In genomic region chr13:45817833-45818232, GRCh38 we compare ENCODE assay signal across 19 cellular contexts. TPM values are rescaled to one million over a fixed set of nuclear protein-coding genes. Genes with fewer than 3 reads are reported as not detected.
DNase-seq lines count a peak whose midpoint lies in the region; ATAC-seq, FAIRE-seq and TF ChIP-seq lines count a peak whose summit lies in the region.
"Had no signal": no experiment of that assay in that cellular context is flagged by ENCODE, and none has a peak within 500 bp of the region (broad histone marks: within the 10 kb centered on the region; RNA-seq: fewer than 3 reads in every experiment).

No MANE protein-coding gene starts in this region.

- ATAC-seq in PC-3 (no peak), left cardiac atrium (no peak)

- 77% methylated on average over 2 of the region's 2 CpGs; no CpG with 5 or more reads in 1 of the 2 experiments for WGBS in H1 (ENCODE audit: extremely low coverage in 1 of 2, insufficient coverage in 1 of 2, insufficient read length in 1 of 2, insufficient replicate concordance in 2 of 2, low coverage in 1 of 2, low lambda C conversion rate in 2 of 2, missing lambda C conversion rate in 1 of 2), 2 experiments

- no peak overlapping the region for H3K27ac ChIP-seq in A673 (ENCODE audit: low read depth, low read length, poor library complexity, severe bottlenecking)
- no peak overlapping the region for H3K27ac ChIP-seq in PC-3 (ENCODE audit: low read length)
- H3K27ac ChIP-seq in H1 (ENCODE audit: low read depth, low read length): no peak overlapping the region
- H3K27ac ChIP-seq: GM23248, right atrium auricular region had no signal

- H3K23me2 ChIP-seq in H1 (ENCODE audit: low read depth, low read length): no peaks in the 10 kb centered on the region

- no peak overlapping the region for H3K18ac ChIP-seq in H1 (ENCODE audit: extremely low read depth, low read length)

- peak; percentile 58 for FAIRE-seq in H1 (lab: Jason Lieb, UNC)
- FAIRE-seq: kidney had no signal

- H3K4me3 ChIP-seq in A673 (ENCODE audit: low read depth, low read length, poor library complexity, severe bottlenecking) (no peak overlapping the region), PC-3 (ENCODE audit: low read length) (no peak overlapping the region), H1 (ENCODE audit: extremely low read depth in 1 of 4, insufficient read depth in 2 of 4, low read depth in 3 of 4, low read length in 4 of 4) (no peak overlapping the region)
- H3K4me3 ChIP-seq: GM23248, right atrium auricular region had no signal

- H3F3A ChIP-seq in PC-3 (ENCODE audit: low read length, unreplicated experiment): no peaks in the 10 kb centered on the region

- TF ChIP-seq CTCF in A673 (conservative IDR thresholded peaks at IDR 0.05; ENCODE audit: low read depth, low read length): peak; percentile 33; the same call in 1 of the 2 replicates
- TF ChIP-seq CTCF in GM12872 (IDR thresholded peaks at IDR 0.05; ENCODE audit: insufficient read depth, low read depth, low read length): 0 out of 3 replicates have a peak, but pooled peaks have one; percentile 8
- peak; percentile 44 for TF ChIP-seq CTCF in PC-3 (conservative IDR thresholded peaks at IDR 0.05; ENCODE audit: low read depth, low read length)
- TF ChIP-seq CTCF in H1 (IDR thresholded peaks at IDR 0.05; ENCODE audit: control extremely low read depth in 1 of 3, insufficient read depth in 1 of 3, low read depth in 1 of 3, low read length in 3 of 3): peak in 2 of 3 experiments; percentile 62 to 66; a peak in 3 of 4 replicates

- no peak overlapping the region for H2BK20ac ChIP-seq in H1 (ENCODE audit: low read length)

- POLR2A ChIA-PET in A673 (lab: Charles Lee; ENCODE audit: low non-redundant PET): no interaction called here
- POLR2A ChIA-PET in PC-3 (lab: Charles Lee; ENCODE audit: unreplicated experiment): no interaction called here
- POLR2A ChIA-PET in H1 (lab: Charles Lee; ENCODE audit: partially characterized antibody): no interaction called here

- H3K4me2 ChIP-seq in PC-3 (ENCODE audit: low read length): no peak overlapping the region
- H3K4me2 ChIP-seq in H1 (ENCODE audit: insufficient read depth in 1 of 2, low read depth in 2 of 2, low read length in 2 of 2): no peak overlapping the region

- no peak overlapping the region for H3K14ac ChIP-seq in H1 (ENCODE audit: insufficient read length)

- no peak overlapping the region for H3K9ac ChIP-seq in PC-3 (ENCODE audit: low read length)
- no peak overlapping the region for H3K9ac ChIP-seq in H1 (replicated peaks in 1 of 4; ENCODE audit: extremely low read depth in 1 of 4, low read depth in 3 of 4, low read length in 3 of 4)
- H3K9ac ChIP-seq: GM23248 had no signal

- no TSS peak for BruUV-seq in A673 (replicated peaks; lab: Mats Ljungman, UMichigan)
- BruUV-seq in PC-3 (replicated peaks; lab: Mats Ljungman, UMichigan): no TSS peak

- H3K4ac ChIP-seq in H1 (replicated peaks; ENCODE audit: insufficient read length, low read depth, low read length): no peak overlapping the region

- H3K27me3 ChIP-seq in A673 (replicated peaks; ENCODE audit: insufficient read depth, low read depth, low read length, poor library complexity) (no peaks in the 10 kb centered on the region), PC-3 (ENCODE audit: low read length) (0 out of 2 replicates have a peak, but pooled peaks cover 9% of the 10 kb centered on the region), H1 (replicated peaks in 1 of 4; ENCODE audit: control insufficient read depth in 3 of 4, extremely low read depth in 1 of 4, insufficient read depth in 3 of 4, low read length in 3 of 4) (no peaks in the 10 kb centered on the region)
- H3K27me3 ChIP-seq: right atrium auricular region had no signal

- H3K36me3 ChIP-seq in A673 (ENCODE audit: insufficient read depth, low read length, poor library complexity, severe bottlenecking): no peaks in the 10 kb centered on the region
- no peaks in the 10 kb centered on the region for H3K36me3 ChIP-seq in PC-3 (ENCODE audit: low read depth, low read length)
- H3K36me3 ChIP-seq in H1 (ENCODE audit: control insufficient read depth in 2 of 4, insufficient read depth in 4 of 4, low read length in 3 of 4): no peaks in the 10 kb centered on the region
- H3K36me3 ChIP-seq: right atrium auricular region had no signal

- no peaks in the 10 kb centered on the region for H4K20me1 ChIP-seq in PC-3 (ENCODE audit: low read length)
- H4K20me1 ChIP-seq in H1 (replicated peaks in 1 of 2; ENCODE audit: control insufficient read depth in 1 of 2, insufficient read depth in 2 of 2, low read length in 2 of 2): no peaks in the 10 kb centered on the region

- TF ChIP-seq POLR2A in H1 (IDR thresholded peaks at IDR 0.05; ENCODE audit: control extremely low read depth in 1 of 2, low read depth in 2 of 2, low read length in 2 of 2): no peak

- H3K27me3 Mint-ChIP-seq in activated naive CD4-positive, alpha-beta T cell treated with anti-CD3 and anti-CD28 coated beads, Interleukin-2, amount 10 ng/mL, durations not matched to agents 7 days and 5 days: peaks cover 4% of the 10 kb centered on the region
- H3K27me3 Mint-ChIP-seq: activated CD4-positive, alpha-beta T cell treated with anti-CD3 and anti-CD28 coated beads, Interleukin-2, amount 10 ng/mL, durations not matched to agents 7 days and 5 days; activated naive CD8-positive, alpha-beta T cell treated with anti-CD3 and anti-CD28 coated beads, Interleukin-2, amount 10 ng/mL, durations not matched to agents 7 days and 5 days; activated T-cell treated with anti-CD3 and anti-CD28 coated beads, Interleukin-2, amount 50 U/mL, for 24 hours; central memory CD8-positive, alpha-beta T cell had no signal

- no peak overlapping the region for H4K8ac ChIP-seq in H1 (ENCODE audit: extremely low read depth, insufficient read depth, low read length)

- no peaks in the 10 kb centered on the region for H3K9me2 ChIP-seq in PC-3 (replicated peaks; ENCODE audit: low read length)

- DNase-seq in A673 (ENCODE audit: low spot score) (no peak), PC-3 (peak; percentile 27), H1 (ENCODE audit: low read depth in 1 of 2, low spot score in 2 of 2) (no peak), NCI-H1417 (lab: John Stamatoyannopoulos, UW) (no peak), left cardiac atrium (no peak), GDM1 (lab: John Stamatoyannopoulos, UW) (no peak)
- DNase-seq in activated naive CD4-positive, alpha-beta T cell treated with anti-CD3 and anti-CD28 coated beads, Interleukin-2, amount 10 ng/mL, durations not matched to agents 7 days and 5 days: no peak
- DNase-seq: activated CD4-positive, alpha-beta T cell treated with anti-CD3 and anti-CD28 coated beads, Interleukin-2, amount 10 ng/mL, durations not matched to agents 7 days and 5 days; activated naive CD8-positive, alpha-beta T cell treated with anti-CD3 and anti-CD28 coated beads, Interleukin-2, amount 10 ng/mL, durations not matched to agents 7 days and 5 days; activated T-cell treated with anti-CD3 and anti-CD28 coated beads, Interleukin-2, amount 50 U/mL, for 24 hours; GM23248; head of caudate nucleus; kidney; NCI-H1092; NCI-H2171 treated with DMSO at 0.1 percent for 48 hours had no signal

- no peak overlapping the region for H2AK5ac ChIP-seq in H1 (ENCODE audit: low read depth, low read length)

- H3K4me1 ChIP-seq in A673 (ENCODE audit: insufficient read depth, low read length, poor library complexity, severe bottlenecking) (peaks cover 15% of the 10 kb centered on the region), PC-3 (ENCODE audit: insufficient read depth, low read length) (no peaks in the 10 kb centered on the region), H1 (replicated peaks in 1 of 4; ENCODE audit: control insufficient read depth in 3 of 4, insufficient read depth in 4 of 4, low read length in 3 of 4) (peaks cover 0 to 5% (median 2%) of the 10 kb centered on the region in 4 experiments; a peak in 3 of 7 replicates)
- H3K4me1 ChIP-seq: right atrium auricular region had no signal

- peaks cover 5% of the 10 kb centered on the region for H3K9me3 ChIP-seq in A673 (ENCODE audit: low read depth, low read length, poor library complexity, severe bottlenecking)
- no peaks in the 10 kb centered on the region for H3K9me3 ChIP-seq in PC-3 (ENCODE audit: low read length)
- no peaks in the 10 kb centered on the region for H3K9me3 ChIP-seq in H1 (ENCODE audit: insufficient read depth in 2 of 2, low read depth in 1 of 2, low read length in 1 of 2)

- H2AFZ ChIP-seq in PC-3 (ENCODE audit: low read length): no peak overlapping the region
- H2AFZ ChIP-seq in H1 (ENCODE audit: low read length): no peak overlapping the region
- H2AFZ ChIP-seq: GM23248 had no signal

- no peak overlapping the region for H2BK5ac ChIP-seq in H1 (ENCODE audit: low read depth, low read length)

- H3K23ac ChIP-seq in H1 (ENCODE audit: insufficient read length): no peak overlapping the region

- H2BK15ac ChIP-seq in H1 (ENCODE audit: low read length): no peak overlapping the region

- no peaks in the 10 kb centered on the region for H3K79me2 ChIP-seq in PC-3 (ENCODE audit: low read length)
- no peaks in the 10 kb centered on the region for H3K79me2 ChIP-seq in H1 (ENCODE audit: control insufficient read depth in 1 of 2, insufficient read depth in 2 of 2, low read length in 2 of 2)

- H3K4me3 Mint-ChIP-seq in activated naive CD4-positive, alpha-beta T cell treated with anti-CD3 and anti-CD28 coated beads, Interleukin-2, amount 10 ng/mL, durations not matched to agents 7 days and 5 days: no peak overlapping the region
- H3K4me3 Mint-ChIP-seq: activated CD4-positive, alpha-beta T cell treated with anti-CD3 and anti-CD28 coated beads, Interleukin-2, amount 10 ng/mL, durations not matched to agents 7 days and 5 days; activated naive CD8-positive, alpha-beta T cell treated with anti-CD3 and anti-CD28 coated beads, Interleukin-2, amount 10 ng/mL, durations not matched to agents 7 days and 5 days; activated T-cell treated with anti-CD3 and anti-CD28 coated beads, Interleukin-2, amount 50 U/mL, for 24 hours; central memory CD8-positive, alpha-beta T cell had no signal

- H4K91ac ChIP-seq in H1 (replicated peaks; ENCODE audit: insufficient read length, low read length): no peak overlapping the region

- no peak overlapping the region for H3K27ac Mint-ChIP-seq in activated naive CD4-positive, alpha-beta T cell treated with anti-CD3 and anti-CD28 coated beads, Interleukin-2, amount 10 ng/mL, durations not matched to agents 7 days and 5 days
- H3K27ac Mint-ChIP-seq: activated CD4-positive, alpha-beta T cell treated with anti-CD3 and anti-CD28 coated beads, Interleukin-2, amount 10 ng/mL, durations not matched to agents 7 days and 5 days; activated naive CD8-positive, alpha-beta T cell treated with anti-CD3 and anti-CD28 coated beads, Interleukin-2, amount 10 ng/mL, durations not matched to agents 7 days and 5 days; activated T-cell treated with anti-CD3 and anti-CD28 coated beads, Interleukin-2, amount 50 U/mL, for 24 hours had no signal

- H3K56ac ChIP-seq in H1 (replicated peaks; ENCODE audit: insufficient read length, low read depth, low read length): no peak overlapping the region

- intact Hi-C loops in A673 (cut with micrococcal nuclease; ENCODE audit: unreplicated experiment) (no loop called here), PC-3 (cut with micrococcal nuclease) (no loop called here), left cardiac atrium (cut with DNase I) (no loop called here)

- no peaks in the 10 kb centered on the region for H3K4me1 Mint-ChIP-seq in activated naive CD4-positive, alpha-beta T cell treated with anti-CD3 and anti-CD28 coated beads, Interleukin-2, amount 10 ng/mL, durations not matched to agents 7 days and 5 days
- H3K4me1 Mint-ChIP-seq: activated CD4-positive, alpha-beta T cell treated with anti-CD3 and anti-CD28 coated beads, Interleukin-2, amount 10 ng/mL, durations not matched to agents 7 days and 5 days; activated naive CD8-positive, alpha-beta T cell treated with anti-CD3 and anti-CD28 coated beads, Interleukin-2, amount 10 ng/mL, durations not matched to agents 7 days and 5 days; central memory CD8-positive, alpha-beta T cell had no signal

- no peak overlapping the region for H2BK120ac ChIP-seq in H1 (replicated peaks; ENCODE audit: low read depth, low read length)

- H2BK12ac ChIP-seq in H1 (ENCODE audit: low read depth, low read length): no peak overlapping the region

- H4K5ac ChIP-seq in H1 (ENCODE audit: insufficient read length, low read depth, low read length): no peak overlapping the region

- H3K9me3 Mint-ChIP-seq in activated naive CD4-positive, alpha-beta T cell treated with anti-CD3 and anti-CD28 coated beads, Interleukin-2, amount 10 ng/mL, durations not matched to agents 7 days and 5 days: no peaks in the 10 kb centered on the region
- H3K9me3 Mint-ChIP-seq: activated CD4-positive, alpha-beta T cell treated with anti-CD3 and anti-CD28 coated beads, Interleukin-2, amount 10 ng/mL, durations not matched to agents 7 days and 5 days; activated naive CD8-positive, alpha-beta T cell treated with anti-CD3 and anti-CD28 coated beads, Interleukin-2, amount 10 ng/mL, durations not matched to agents 7 days and 5 days; activated T-cell treated with anti-CD3 and anti-CD28 coated beads, Interleukin-2, amount 50 U/mL, for 24 hours; central memory CD8-positive, alpha-beta T cell had no signal

- TF ChIP-seq RAD21 in H1 (IDR thresholded peaks at IDR 0.05 in 1 of 2, conservative IDR thresholded peaks at IDR 0.05 in 1 of 2; ENCODE audit: low read depth in 2 of 2, low read length in 2 of 2): peak; percentile 72 to 81

- TF ChIP-seq EP300 in H1 (IDR thresholded peaks at IDR 0.05; ENCODE audit: borderline replicate concordance in 1 of 2, low read depth in 2 of 2, low read length in 2 of 2): no peak

- no peaks in the 10 kb centered on the region for H3K36me3 Mint-ChIP-seq in activated naive CD4-positive, alpha-beta T cell treated with anti-CD3 and anti-CD28 coated beads, Interleukin-2, amount 10 ng/mL, durations not matched to agents 7 days and 5 days
- H3K36me3 Mint-ChIP-seq: activated naive CD8-positive, alpha-beta T cell treated with anti-CD3 and anti-CD28 coated beads, Interleukin-2, amount 10 ng/mL, durations not matched to agents 7 days and 5 days had no signal

- no peaks in the 10 kb centered on the region for H3K79me1 ChIP-seq in H1 (ENCODE audit: low read depth, low read length)

- CTCF ChIA-PET in A673 (lab: Charles Lee): no interaction called here
- CTCF ChIA-PET in PC-3 (lab: Charles Lee): interaction anchor here (0.5 to 0.6 kb wide), 2 partner anchors 20 to 587 kb away, joined by 3 to 4 read pairs; no protein-coding TSS in a partner anchor
- CTCF ChIA-PET in H1 (lab: Charles Lee; ENCODE audit: partially characterized antibody): interaction anchor here (0.8 to 1.8 kb wide), 12 partner anchors 8 to 192 kb away, joined by 3 to 7 read pairs (median 4); no protein-coding TSS in a partner anchor
- CTCF ChIA-PET in activated naive CD4-positive, alpha-beta T cell treated with anti-CD3 and anti-CD28 coated beads, Interleukin-2, amount 10 ng/mL, durations not matched to agents 7 days and 5 days (lab: Charles Lee): no interaction called here

RNA-seq across cellular contexts. Expression of gene SIAH3, which starts 33.7 kb away (rescaled TPM):
- total RNA-seq in A673 (2021): 4.6 and 5.8 TPM in 2 replicates
- not detected in 2 replicates for total RNA-seq in PC-3 (2014; rRNA removed)
- total RNA-seq in H1 (2021; fragmentation: NEBNext Ultra II Directional; extraction: Animal tissue kit (Norgen Biotek cat#: 25700)): 0.08 and 0.15 TPM in 2 replicates
- 0.11 and 0.17 TPM in 2 replicates for polyA plus RNA-seq in H1 (2011; rRNA removed)
- 0.09 TPM for polyA plus RNA-seq in H1 (2011; cell fraction: cytosol; rRNA removed)
- polyA plus RNA-seq in H1 (2011; cell fraction: nucleus; rRNA removed): 0.10 TPM
- 0.07 to 0.17 TPM (median 0.09 TPM) in 4 replicates for polyA plus RNA-seq in H1 (2012, experiment 1 of 2)
- polyA plus RNA-seq in H1 (2012, experiment 2 of 2): 0.04 TPM
- polyA plus RNA-seq in H1 (2013, experiment 1 of 2): 0.12 TPM
- polyA plus RNA-seq in H1 (2013, experiment 2 of 2): 0.11 TPM
- polyA minus RNA-seq in H1 (2011; rRNA and poly(A)+ RNA removed): 0.22 TPM in 2 replicates
- 0.22 TPM for polyA minus RNA-seq in H1 (2011; cell fraction: cytosol; rRNA and poly(A)+ RNA removed)
- polyA minus RNA-seq in H1 (2011; cell fraction: nucleus; rRNA and poly(A)+ RNA removed): 0.20 TPM
- total RNA-seq in left cardiac atrium: not detected
- total RNA-seq: GM23248, right atrium auricular region, subcutaneous adipose tissue had no signal
- polyA plus RNA-seq: GM23248 had no signal

Comparison
In these comparisons a context has a peak if more than half of its experiments do, and no peak if none do; other contexts are left out.
1. CTCF ChIP-seq: peak in every context shown above with its lines; median percentile 64 in H1; 44 in PC-3; 33 in A673; 8 in GM12872.
2. CTCF ChIA-PET loops: an anchor here in PC-3 (0.5 to 0.6 kb wide) and H1 (0.8 to 1.8 kb wide); none called in A673 and activated naive CD4-positive, alpha-beta T cell treated with anti-CD3 and anti-CD28 coated beads, Interleukin-2, amount 10 ng/mL, durations not matched to agents 7 days and 5 days.